1 cellular context compared by ENCODE assay signal in genomic region chr6:118565317-118565960, GRCh38.
TF ChIP-seq lines count a peak whose summit lies in the region.

No MANE protein-coding gene starts in this region.

TF ChIP-seq in WTC11, 78 proteins besides CTCF, POLR2A, EP300 and RAD21 (continued from another document):
- TF ChIP-seq, protein P1, sequence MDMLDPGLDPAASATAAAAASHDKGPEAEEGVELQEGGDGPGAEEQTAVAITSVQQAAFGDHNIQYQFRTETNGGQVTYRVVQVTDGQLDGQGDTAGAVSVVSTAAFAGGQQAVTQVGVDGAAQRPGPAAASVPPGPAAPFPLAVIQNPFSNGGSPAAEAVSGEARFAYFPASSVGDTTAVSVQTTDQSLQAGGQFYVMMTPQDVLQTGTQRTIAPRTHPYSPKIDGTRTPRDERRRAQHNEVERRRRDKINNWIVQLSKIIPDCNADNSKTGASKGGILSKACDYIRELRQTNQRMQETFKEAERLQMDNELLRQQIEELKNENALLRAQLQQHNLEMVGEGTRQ (CRISPR knock-in tag; IDR thresholded peaks at IDR 0.05), result no peak
- TF ChIP-seq FOXJ3 (CRISPR knock-in tag; IDR thresholded peaks at IDR 0.05; ENCODE audit: borderline replicate concordance) (no peak), FOXP4 (CRISPR knock-in tag; IDR thresholded peaks at IDR 0.05) (no peak)
- TF ChIP-seq, protein P2, sequence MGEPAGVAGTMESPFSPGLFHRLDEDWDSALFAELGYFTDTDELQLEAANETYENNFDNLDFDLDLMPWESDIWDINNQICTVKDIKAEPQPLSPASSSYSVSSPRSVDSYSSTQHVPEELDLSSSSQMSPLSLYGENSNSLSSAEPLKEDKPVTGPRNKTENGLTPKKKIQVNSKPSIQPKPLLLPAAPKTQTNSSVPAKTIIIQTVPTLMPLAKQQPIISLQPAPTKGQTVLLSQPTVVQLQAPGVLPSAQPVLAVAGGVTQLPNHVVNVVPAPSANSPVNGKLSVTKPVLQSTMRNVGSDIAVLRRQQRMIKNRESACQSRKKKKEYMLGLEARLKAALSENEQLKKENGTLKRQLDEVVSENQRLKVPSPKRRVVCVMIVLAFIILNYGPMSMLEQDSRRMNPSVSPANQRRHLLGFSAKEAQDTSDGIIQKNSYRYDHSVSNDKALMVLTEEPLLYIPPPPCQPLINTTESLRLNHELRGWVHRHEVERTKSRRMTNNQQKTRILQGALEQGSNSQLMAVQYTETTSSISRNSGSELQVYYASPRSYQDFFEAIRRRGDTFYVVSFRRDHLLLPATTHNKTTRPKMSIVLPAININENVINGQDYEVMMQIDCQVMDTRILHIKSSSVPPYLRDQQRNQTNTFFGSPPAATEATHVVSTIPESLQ (CRISPR knock-in tag; IDR thresholded peaks at IDR 0.05), result no peak
